3 cellular contexts compared by ENCODE assay signal in genomic region chr4:61785766-61786165, GRCh38.
"Had no signal": no experiment of that assay in that cellular context is flagged by ENCODE, and none has a peak within 500 bp of the region (broad histone marks: within the 10 kb centered on the region; RNA-seq: fewer than 3 reads in every experiment).

No MANE protein-coding gene starts in this region.

- H3K4me3 ChIP-seq: GM12878 had no signal

- DNase-seq: GDM1, GF-D8 had no signal
